Comparison of ENCODE assay signal across 8 cellular contexts in genomic region chr6:26383624-26384417, GRCh38. TPM values are rescaled to one million over a fixed set of nuclear protein-coding genes. Genes with fewer than 3 reads are reported as not detected.
DNase-seq lines count a peak whose midpoint lies in the region; ATAC-seq and TF ChIP-seq lines count a peak whose summit lies in the region.

No MANE protein-coding gene starts in this region.

- intact Hi-C loops in mammary epithelial cell (cut with micrococcal nuclease), result no loop called here

- no peaks in the 10 kb centered on the region for H3K36me3 ChIP-seq in NT2/D1 (ENCODE audit: insufficient read depth, insufficient read length, low read length)
- H3K36me3 ChIP-seq in mammary epithelial cell (ENCODE audit: insufficient read depth, low read length), result no peaks in the 10 kb centered on the region

- TSS peak; percentile 35 for BruUV-seq in mammary epithelial cell (replicated peaks; lab: Mats Ljungman, UMichigan)

- no peaks in the 10 kb centered on the region for H3K27me3 Mint-ChIP-seq in stimulated activated naive CD8-positive, alpha-beta T cell treated with anti-CD3 and anti-CD28 coated beads, Interleukin-15, Interleukin-2, amounts not matched to agents 100 ng/mL and 50 ng/mL, for 24 hours

- no peak for TF ChIP-seq CTCF in mammary epithelial cell (conservative IDR thresholded peaks at IDR 0.05 in 1 of 2, IDR thresholded peaks at IDR 0.05 in 1 of 2; ENCODE audit: extremely low read depth in 1 of 2, insufficient read depth in 1 of 2, low read depth in 1 of 2, low read length in 2 of 2)

- peak overlapping the region; percentile 63 for H3K27ac ChIP-seq in mammary epithelial cell (ENCODE audit: insufficient read depth, low read depth, low read length)

- 15% methylated on average over 7 of the region's 7 CpGs for WGBS in mammary epithelial cell (ENCODE audit: low coverage, missing lambda C conversion rate)

- in situ Hi-C loops in mammary epithelial cell (cut with MboI; ENCODE audit: low sequenced_read_pairs in 2 of 2), result no loop called here

- no peaks in the 10 kb centered on the region for H3K27me3 ChIP-seq in NT2/D1 (ENCODE audit: insufficient read depth, insufficient read length)
- H3K27me3 ChIP-seq in mammary epithelial cell (ENCODE audit: insufficient read depth, low read length), result no peaks in the 10 kb centered on the region

- dilution Hi-C loops in mammary epithelial cell (cut with HindIII; ENCODE audit: low sequenced_read_pairs), result no loop called here

- no peaks in the 10 kb centered on the region for H3K79me2 ChIP-seq in mammary epithelial cell (ENCODE audit: insufficient read depth, low read length)

- CTCF ChIA-PET in mammary epithelial cell (lab: Charles Lee; ENCODE audit: low non-redundant PET), result no interaction called here

- DNase-seq in Ammon's horn (ENCODE audit: low spot score) (peak; percentile 20), NT2/D1 (ENCODE audit: low read depth, low spot score) (no peak), mammary epithelial cell (peak; percentile 43), left kidney (ENCODE audit: low read depth, low spot score) (peak; percentile 86)
- no peak for DNase-seq in NK-92 treated with Interleukin-12 subunit alpha and Interleukin-12 subunit beta, amount 100 ng/mL, for 24 hours (lab: John Stamatoyannopoulos, UW)

- H2AFZ ChIP-seq in mammary epithelial cell (ENCODE audit: low read depth, low read length), result peak overlapping the region; percentile 96

- peaks cover 36% of the 10 kb centered on the region for H3K4me1 Mint-ChIP-seq in stimulated activated naive CD8-positive, alpha-beta T cell treated with anti-CD3 and anti-CD28 coated beads, Interleukin-15, Interleukin-2, amounts not matched to agents 100 ng/mL and 50 ng/mL, for 24 hours (ENCODE audit: low read depth)

- H3K9ac ChIP-seq in NT2/D1 (ENCODE audit: insufficient read length, low read depth) (peak overlapping the region; percentile 81), mammary epithelial cell (ENCODE audit: insufficient read depth, low read length) (peak overlapping the region; percentile 78)

- H3K4me1 ChIP-seq in NT2/D1 (ENCODE audit: insufficient read depth, insufficient read length), result peaks cover 2% of the 10 kb centered on the region
- H3K4me1 ChIP-seq in mammary epithelial cell (ENCODE audit: insufficient read depth, low read length), result peaks cover 15% of the 10 kb centered on the region

- peak overlapping the region; percentile 95 for H3K27ac Mint-ChIP-seq in stimulated activated naive CD8-positive, alpha-beta T cell treated with anti-CD3 and anti-CD28 coated beads, Interleukin-15, Interleukin-2, amounts not matched to agents 100 ng/mL and 50 ng/mL, for 24 hours

- H3K36me3 Mint-ChIP-seq in stimulated activated naive CD8-positive, alpha-beta T cell treated with anti-CD3 and anti-CD28 coated beads, Interleukin-15, Interleukin-2, amounts not matched to agents 100 ng/mL and 50 ng/mL, for 24 hours (ENCODE audit: low read depth), result peaks cover 8% of the 10 kb centered on the region

- H3K9me3 Mint-ChIP-seq in stimulated activated naive CD8-positive, alpha-beta T cell treated with anti-CD3 and anti-CD28 coated beads, Interleukin-15, Interleukin-2, amounts not matched to agents 100 ng/mL and 50 ng/mL, for 24 hours, result no peaks in the 10 kb centered on the region

- H4K20me1 ChIP-seq in mammary epithelial cell (ENCODE audit: insufficient read depth, low read length), result no peaks in the 10 kb centered on the region

- peak overlapping the region; percentile 93 for H3K4me3 Mint-ChIP-seq in stimulated activated naive CD8-positive, alpha-beta T cell treated with anti-CD3 and anti-CD28 coated beads, Interleukin-15, Interleukin-2, amounts not matched to agents 100 ng/mL and 50 ng/mL, for 24 hours

- H3K4me3 ChIP-seq in NT2/D1 (ENCODE audit: insufficient read length, low read depth) (peak overlapping the region; percentile 61), mammary epithelial cell (replicated peaks in 1 of 3; ENCODE audit: insufficient read depth in 1 of 3, low read depth in 2 of 3, low read length in 3 of 3) (peak overlapping the region; percentile 58 to 60 (median 59))

- H3K9me3 ChIP-seq in NT2/D1 (ENCODE audit: insufficient read depth, low read length) (no peaks in the 10 kb centered on the region), mammary epithelial cell (replicated peaks; ENCODE audit: insufficient read depth, low read length) (no peaks in the 10 kb centered on the region)

- H3K4me2 ChIP-seq in mammary epithelial cell (ENCODE audit: insufficient read depth, low read depth, low read length), result peak overlapping the region; percentile 82

- ATAC-seq in GM21723 (IDR thresholded peaks at IDR 0.05; ENCODE audit: unreplicated experiment) (peak; percentile 32), GM19455 (IDR thresholded peaks at IDR 0.05; ENCODE audit: unreplicated experiment) (no peak)

RNA-seq across cellular contexts. Expression of gene BTN2A2, which starts 0.9 kb away (rescaled TPM):
- 10 to 100 TPM in 1 of 2 donors, 1 to 10 TPM in 1; 9.3 to 11.0 TPM for total RNA-seq in mammary epithelial cell
- polyA plus RNA-seq in mammary epithelial cell, result 3.8 TPM
- 9.4 TPM for polyA minus RNA-seq in mammary epithelial cell

RNA-seq across cellular contexts. Expression of gene BTN3A1, which starts 18.3 kb away (rescaled TPM):
- total RNA-seq in mammary epithelial cell, result 1 to 10 TPM; 5.1 to 7.3 TPM
- 4.4 TPM for polyA plus RNA-seq in mammary epithelial cell
- polyA minus RNA-seq in mammary epithelial cell, result 2.4 TPM

RNA-seq across cellular contexts. Expression of gene BTN3A2, which starts 18.8 kb away (rescaled TPM):
- total RNA-seq in mammary epithelial cell, result 1 to 10 TPM; 3.8 to 4.5 TPM
- polyA plus RNA-seq in mammary epithelial cell, result 12.1 TPM
- 3.3 TPM for polyA minus RNA-seq in mammary epithelial cell

RNA-seq across cellular contexts. Expression of gene BTN3A3, which starts 56.5 kb away (rescaled TPM):
- 1 to 10 TPM; 5.3 to 5.5 TPM for total RNA-seq in mammary epithelial cell
- 4.3 TPM for polyA plus RNA-seq in mammary epithelial cell
- 8.1 TPM for polyA minus RNA-seq in mammary epithelial cell

Comparison
In these comparisons a context has a peak if more than half of its experiments do, and no peak if none do; other contexts are left out.
1. DNase-seq: peak in Ammon's horn (single experiment), mammary epithelial cell (single experiment) and left kidney (single experiment); none in NT2/D1 (single experiment) and NK-92 treated with Interleukin-12 subunit alpha and Interleukin-12 subunit beta, amount 100 ng/mL, for 24 hours (single experiment).